Comparison of ENCODE assay signal across 8 cellular contexts in the genomic region with DNA sequence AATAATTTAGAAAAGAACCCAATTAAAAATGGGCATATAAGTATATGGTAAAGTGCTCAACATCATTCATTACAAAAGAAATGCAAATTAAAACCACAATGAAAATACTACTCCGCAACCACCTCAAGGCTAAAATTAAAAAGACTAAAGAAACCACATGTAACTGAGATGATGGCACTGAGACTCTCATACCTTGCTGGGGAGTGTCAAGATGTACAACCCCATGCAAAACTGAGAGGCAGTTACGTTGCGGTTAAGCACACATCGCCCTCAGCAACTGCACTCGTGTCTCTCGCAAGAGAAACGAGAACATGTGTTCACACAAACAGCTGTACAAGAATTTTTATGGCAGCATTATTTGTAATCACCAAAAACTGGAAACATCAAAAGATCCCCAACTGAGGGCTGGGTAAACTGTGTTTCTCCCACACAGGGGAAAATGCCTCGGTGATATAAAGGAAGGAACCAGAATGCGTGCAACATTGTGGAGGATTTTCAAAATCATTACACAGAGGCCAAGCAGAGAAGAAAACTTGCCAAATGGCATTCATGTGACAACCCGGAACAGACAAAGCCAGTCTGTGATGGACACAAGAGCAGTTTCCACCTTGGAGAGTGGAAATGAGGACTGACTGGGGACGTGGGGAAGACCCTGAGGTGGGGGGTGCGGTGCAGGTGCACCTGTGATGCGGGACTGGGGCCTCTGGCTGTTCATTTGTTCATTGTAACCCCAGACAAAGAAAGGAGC.
A peak's percentile ranks its signal among the peaks of the same experiment; 100 is the strongest.
DNase-seq lines count a peak whose midpoint lies in the region; ATAC-seq and TF ChIP-seq lines count a peak whose summit lies in the region.

No MANE protein-coding gene starts in this region.

- H3K9me3 ChIP-seq in DOHH2 (ENCODE audit: control insufficient read depth, insufficient read depth, low read length): no peaks in the 10 kb centered on the region
- peaks cover 0 to 3% (median 0%) of the 10 kb centered on the region in 4 donors for H3K9me3 ChIP-seq in esophagus muscularis mucosa

- no peaks in the 10 kb centered on the region for H3K79me2 ChIP-seq in DOHH2 (ENCODE audit: control insufficient read depth, low read length)

- DNase-seq in esophagus muscularis mucosa (ENCODE audit: extremely low spot score) (peak; percentile 57), OCI-M2 (lab: John Stamatoyannopoulos, UW; ENCODE audit: unreplicated experiment) (no peak), DMS79 treated with DMSO at 0.1 percent for 48 hours (lab: John Stamatoyannopoulos, UW) (no peak), posterior vena cava (ENCODE audit: low spot score) (no peak), dedifferentiated amniotic fluid mesenchymal stem cell (ENCODE audit: extremely low spot score) (no peak)

- H3K4me3 ChIP-seq in DOHH2 (ENCODE audit: low read length) (0 out of 2 replicates have a peak overlapping the region, but pooled peaks have one; percentile 13), esophagus muscularis mucosa (no peak overlapping the region)

- H3F3A ChIP-seq in DOHH2 (ENCODE audit: control insufficient read depth, insufficient read depth): no peaks in the 10 kb centered on the region

- peak overlapping the region; percentile 48 for H3K4me2 ChIP-seq in DOHH2 (ENCODE audit: low read length)

- H3K4me1 ChIP-seq in DOHH2 (ENCODE audit: control insufficient read depth, low read length) (peaks cover 19% of the 10 kb centered on the region), esophagus muscularis mucosa (no peaks in the 10 kb centered on the region)

- ATAC-seq in GM21360 (IDR thresholded peaks at IDR 0.05; ENCODE audit: unreplicated experiment): peak; percentile 100
- ATAC-seq in HG03442 (IDR thresholded peaks at IDR 0.05; ENCODE audit: unreplicated experiment): peak; percentile 100

- TF ChIP-seq POLR2A in esophagus muscularis mucosa (IDR thresholded peaks at IDR 0.05; ENCODE audit: low read depth): no peak

- H3K27me3 ChIP-seq in DOHH2 (ENCODE audit: control insufficient read depth, low read length): no peaks in the 10 kb centered on the region
- no peaks in the 10 kb centered on the region for H3K27me3 ChIP-seq in esophagus muscularis mucosa

- TF ChIP-seq EP300 in esophagus muscularis mucosa (IDR thresholded peaks at IDR 0.05): no peak

- WGBS in esophagus muscularis mucosa: 87% methylated on average over 13 of the region's 13 CpGs

- H3K27ac ChIP-seq in DOHH2 (ENCODE audit: low read depth, low read length) (peak overlapping the region; percentile 57), esophagus muscularis mucosa (replicated peaks in 1 of 4) (no peak overlapping the region)

- intact Hi-C loops in esophagus muscularis mucosa (cut with DNase I): no loop called here
- intact Hi-C loops in posterior vena cava (cut with DNase I): no loop called here

- H3K36me3 ChIP-seq in DOHH2 (ENCODE audit: control insufficient read depth, low read length) (no peaks in the 10 kb centered on the region), esophagus muscularis mucosa (peaks cover 0 to 20% (median 2%) of the 10 kb centered on the region in 4 donors)

- no peaks in the 10 kb centered on the region for H4K20me1 ChIP-seq in DOHH2 (ENCODE audit: control insufficient read depth, insufficient read depth, low read depth, low read length)

- no peak for TF ChIP-seq CTCF in DOHH2 (IDR thresholded peaks at IDR 0.05; ENCODE audit: low read depth, low read length, poor library complexity, severe bottlenecking)
- TF ChIP-seq CTCF in esophagus muscularis mucosa (IDR thresholded peaks at IDR 0.05): no peak

- H3K9me2 ChIP-seq in DOHH2 (replicated peaks; ENCODE audit: control insufficient read depth, low read length): no peaks in the 10 kb centered on the region
